18 cellular contexts compared by ENCODE assay signal in genomic region chr12:43742106-43742505, GRCh38. TPM values are rescaled to one million over a fixed set of nuclear protein-coding genes. Genes with fewer than 3 reads are reported as not detected.
DNase-seq lines count a peak whose midpoint lies in the region; ATAC-seq and TF ChIP-seq lines count a peak whose summit lies in the region.
"Had no signal": no experiment of that assay in that cellular context is flagged by ENCODE, and none has a peak within 500 bp of the region (broad histone marks: within the 10 kb centered on the region; RNA-seq: fewer than 3 reads in every experiment).

No MANE protein-coding gene starts in this region.

- H3K36me3 ChIP-seq in IMR-90 (ENCODE audit: control insufficient read depth, insufficient read depth, low read length) (peaks cover 11% of the 10 kb centered on the region), brain microvascular endothelial cell (replicated peaks) (peaks cover 12% of the 10 kb centered on the region), MM.1S (replicated peaks; ENCODE audit: insufficient read depth, low read length) (peaks cover 5% of the 10 kb centered on the region; the same call in 1 of the 2 replicates)

- CTCF ChIA-PET in IMR-90 (lab: Yijun Ruan, JAX) = no interaction called here

- H3K4ac ChIP-seq in IMR-90 (ENCODE audit: low read depth, low read length) = peak overlapping the region; percentile 83; the same call in 1 of the 2 replicates

- H3K27ac ChIP-seq in IMR-90 (ENCODE audit: insufficient read depth, low read length) (no peak overlapping the region), brain microvascular endothelial cell (peak overlapping the region; percentile 45), MM.1S (ENCODE audit: low read length) (no peak overlapping the region)
- H3K27ac ChIP-seq: tibial nerve had no signal

- no peaks in the 10 kb centered on the region for H3K79me2 ChIP-seq in MM.1S (ENCODE audit: low read length)

- ATAC-seq in IMR-90 (ENCODE audit: low read depth) = peak; percentile 91
- no peak for ATAC-seq in GM21367 (IDR thresholded peaks at IDR 0.05; ENCODE audit: unreplicated experiment)
- no peak for ATAC-seq in GM18861 (IDR thresholded peaks at IDR 0.05; ENCODE audit: unreplicated experiment)
- ATAC-seq: effector memory CD8-positive, alpha-beta T cell; K562; left colon had no signal

- H3F3A ChIP-seq in MM.1S (ENCODE audit: insufficient read depth, low read length) = no peaks in the 10 kb centered on the region

- no peak overlapping the region for H3K56ac ChIP-seq in IMR-90 (ENCODE audit: extremely low read depth, insufficient read depth, low read length)

- intact Hi-C loops in IMR-90 (cut with micrococcal nuclease) = loop anchor here (1.0 kb wide), 1 partner anchor 16 kb away; the partner anchor contains the start of genes IRAK4 and PUS7L

- DNase-seq in AG20443 (ENCODE audit: low spot score) (peak; percentile 54), IMR-90 (peak; percentile 94), brain microvascular endothelial cell (peak; percentile 75), kidney tubule cell (ENCODE audit: low spot score) (peak; percentile 57), MM.1S (no peak), NCI-H345 (lab: John Stamatoyannopoulos, UW) (no peak)
- DNase-seq: activated gamma-delta T cell treated with Interleukin-2 at 50 U/mL for 16 hours; DMS153; effector memory CD8-positive, alpha-beta T cell; head of caudate nucleus; left colon; NCI-H1694 treated with DMSO at 0.1 percent for 48 hours; SIG-M5; stimulated activated CD4-positive, alpha-beta T cell treated with anti-CD3 and anti-CD28 coated beads, Interleukin-2, amount 100 ng/mL, for 24 hours had no signal

- TF ChIP-seq POLR2A in IMR-90 (IDR thresholded peaks at IDR 0.05; ENCODE audit: low read depth, low read length) = no peak

- H2BK120ac ChIP-seq in IMR-90 (ENCODE audit: low read depth, low read length) = peak overlapping the region; percentile 28; the same call in 1 of the 2 replicates

- H3K4me1 ChIP-seq in IMR-90 (ENCODE audit: control insufficient read depth, insufficient read depth, low read length) (peaks cover 7% of the 10 kb centered on the region), MM.1S (ENCODE audit: low read length) (peaks cover 14% of the 10 kb centered on the region)
- H3K4me1 ChIP-seq: tibial nerve had no signal

- H2AK5ac ChIP-seq in IMR-90 (ENCODE audit: low read depth, low read length) = no peak overlapping the region

- no peak overlapping the region; a peak in 1 of 4 replicates for H4K8ac ChIP-seq in IMR-90 (ENCODE audit: low read depth in 2 of 2, low read length in 2 of 2)

- no peak overlapping the region for H4K5ac ChIP-seq in IMR-90 (ENCODE audit: low read depth, low read length)

- H2BK20ac ChIP-seq in IMR-90 (ENCODE audit: low read depth, low read length) = no peak overlapping the region

- H3K4me3 ChIP-seq in IMR-90 (ENCODE audit: insufficient read depth, low read depth, low read length) (no peak overlapping the region), brain microvascular endothelial cell (ENCODE audit: low read depth, low read length) (no peak overlapping the region), MM.1S (ENCODE audit: low read length) (no peak overlapping the region)
- H3K4me3 ChIP-seq: K562, tibial nerve had no signal

- BruUV-seq in IMR-90 (replicated peaks; lab: Mats Ljungman, UMichigan) = no TSS peak

- no peak overlapping the region for H4K91ac ChIP-seq in IMR-90 (ENCODE audit: insufficient read depth, low read depth, low read length)

- H2AFZ ChIP-seq in IMR-90 (replicated peaks; ENCODE audit: low read length, poor library complexity) (no peak overlapping the region), MM.1S (ENCODE audit: low read length) (no peak overlapping the region)

- no peaks in the 10 kb centered on the region for H3K27me3 ChIP-seq in IMR-90 (ENCODE audit: control insufficient read depth, insufficient read depth, low read length)
- no peaks in the 10 kb centered on the region for H3K27me3 ChIP-seq in brain microvascular endothelial cell (replicated peaks)
- H3K27me3 ChIP-seq in MM.1S (replicated peaks; ENCODE audit: insufficient read depth, low read length) = no peaks in the 10 kb centered on the region
- H3K27me3 ChIP-seq: tibial nerve had no signal

- peak overlapping the region; percentile 63; the same call in 1 of the 2 replicates for H3K4me2 ChIP-seq in IMR-90 (ENCODE audit: low read depth, low read length)
- no peak overlapping the region for H3K4me2 ChIP-seq in MM.1S (ENCODE audit: low read depth, low read length)

- no peaks in the 10 kb centered on the region for H4K20me1 ChIP-seq in IMR-90 (ENCODE audit: insufficient read depth, low read length)
- H4K20me1 ChIP-seq in MM.1S (ENCODE audit: insufficient read depth, low read length) = no peaks in the 10 kb centered on the region

- peak overlapping the region; percentile 20; the same call in 1 of the 2 replicates for H3K18ac ChIP-seq in IMR-90 (ENCODE audit: low read depth, low read length)

- in situ Hi-C loops in IMR-90 (cut with MboI; ENCODE audit: low sequenced_read_pairs) = no loop called here
- in situ Hi-C loops in brain microvascular endothelial cell (cut with HindIII; ENCODE audit: low pct_ligation_motif_present, low sequenced_read_pairs) = no loop called here

- H2BK5ac ChIP-seq in IMR-90 (ENCODE audit: low read depth, low read length, poor library complexity, severe bottlenecking) = peak overlapping the region; percentile 93

- H3K9me2 ChIP-seq in MM.1S (replicated peaks; ENCODE audit: insufficient read depth, low read length) = no peaks in the 10 kb centered on the region

- no peak overlapping the region for H3K9ac ChIP-seq in IMR-90 (ENCODE audit: low read depth, low read length)
- no peak overlapping the region for H3K9ac ChIP-seq in MM.1S (ENCODE audit: low read length)

- TF ChIP-seq CTCF in IMR-90 (conservative IDR thresholded peaks at IDR 0.05; ENCODE audit: low read depth, low read length) (no peak), brain microvascular endothelial cell (IDR thresholded peaks at IDR 0.05; ENCODE audit: low read depth, low read length, missing control alignments) (no peak), MM.1S (IDR thresholded peaks at IDR 0.05; ENCODE audit: low read length) (no peak)

- H2BK15ac ChIP-seq in IMR-90 (ENCODE audit: low read depth, low read length) = no peak overlapping the region

- no peak overlapping the region for H2AK9ac ChIP-seq in IMR-90 (replicated peaks; ENCODE audit: low read depth, low read length, poor library complexity)

- H3K14ac ChIP-seq in IMR-90 (replicated peaks; ENCODE audit: low read depth, low read length) = no peak overlapping the region

- peaks cover 3% of the 10 kb centered on the region; the same call in 1 of the 2 replicates for H3K9me1 ChIP-seq in IMR-90 (ENCODE audit: insufficient read depth, low read length)

- no peaks in the 10 kb centered on the region for H3K9me3 ChIP-seq in IMR-90 (ENCODE audit: control insufficient read depth, insufficient read depth, low read length)
- H3K9me3 ChIP-seq in MM.1S (replicated peaks; ENCODE audit: insufficient read depth, low read length) = no peaks in the 10 kb centered on the region
- H3K9me3 ChIP-seq: tibial nerve had no signal

- no peak for TF ChIP-seq RAD21 in IMR-90 (IDR thresholded peaks at IDR 0.05; ENCODE audit: low read length)

- H3K79me1 ChIP-seq in IMR-90 (ENCODE audit: low read depth in 1 of 2, low read length in 2 of 2) = 0 out of 4 replicates have a peak, but pooled peaks cover 0 to 5% of the 10 kb centered on the region in 2 experiments

- dilution Hi-C loops in IMR-90 (cut with HindIII; ENCODE audit: low sequenced_read_pairs, unreplicated experiment) = no loop called here

- no peak overlapping the region for H3K23ac ChIP-seq in IMR-90 (ENCODE audit: low read depth, low read length)

- POLR2A ChIA-PET in IMR-90 (lab: Charles Lee; ENCODE audit: unreplicated experiment) = no interaction called here

TF ChIP-seq in IMR-90, 13 proteins besides CTCF, POLR2A, EP300 and RAD21:
- TF ChIP-seq FOS (IDR thresholded peaks at IDR 0.05; ENCODE audit: low read depth, low read length) = peak; percentile 54; the same call in 1 of the 2 replicates
- TF ChIP-seq CEBPB (IDR thresholded peaks at IDR 0.05; ENCODE audit: low read depth, low read length) = peak; percentile 68
- no peak for TF ChIP-seq ELK1 (IDR thresholded peaks at IDR 0.05; ENCODE audit: borderline replicate concordance, low read depth, low read length)

RNA-seq across cellular contexts. Expression of gene PUS7L, which starts 16.5 kb away (rescaled TPM):
- 44.8 and 58.6 TPM in 2 replicates for total RNA-seq in IMR-90 (2012; rRNA removed)
- polyA plus RNA-seq in IMR-90 (2012; rRNA removed) = 4.4 and 5.1 TPM in 2 replicates
- polyA plus RNA-seq in IMR-90 (2012; cell fraction: cytosol; rRNA removed) = 0.62 and 0.97 TPM in 2 replicates
- polyA plus RNA-seq in IMR-90 (2012; cell fraction: nucleus; rRNA removed; ENCODE audit: low replicate concordance) = 0.75 and 6.8 TPM in 2 replicates

RNA-seq across cellular contexts. Expression of gene IRAK4, which starts 16.6 kb away (rescaled TPM):
- total RNA-seq in IMR-90 (2012; rRNA removed) = 27.6 and 30.8 TPM in 2 replicates
- 8.8 and 12.6 TPM in 2 replicates for polyA plus RNA-seq in IMR-90 (2012; rRNA removed)
- polyA plus RNA-seq in IMR-90 (2012; cell fraction: cytosol; rRNA removed) = 2.5 and 2.9 TPM in 2 replicates
- polyA plus RNA-seq in IMR-90 (2012; cell fraction: nucleus; rRNA removed; ENCODE audit: low replicate concordance) = 5.8 and 30.1 TPM in 2 replicates

Comparison
In these comparisons a context has a peak if more than half of its experiments do, and no peak if none do; other contexts are left out.
1. DNase-seq: peak in AG20443 (single experiment), IMR-90 (single experiment), brain microvascular endothelial cell (single experiment) and kidney tubule cell (single experiment); none in MM.1S (single experiment) and NCI-H345 (single experiment).